In the genomic region with DNA sequence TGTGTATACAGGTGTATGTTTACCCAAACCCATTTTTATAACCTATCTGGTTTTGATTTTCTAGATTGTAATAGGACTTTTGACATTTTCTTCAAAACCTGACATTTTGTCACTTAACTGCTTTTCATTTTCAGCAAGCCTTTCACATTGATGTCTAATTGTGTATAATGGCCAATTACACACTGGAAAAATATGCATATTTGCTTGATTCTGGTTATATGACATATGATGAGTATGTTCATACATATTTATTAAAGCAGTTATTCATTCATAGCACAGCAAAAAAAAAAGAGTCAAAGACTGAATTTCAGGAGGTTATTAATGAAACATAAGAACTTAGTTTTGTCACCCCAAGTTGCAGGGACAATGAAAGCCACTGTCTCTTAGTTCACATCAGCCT, we compare ENCODE assay signal across 20 cellular contexts.
"Had no signal": no experiment of that assay in that cellular context is flagged by ENCODE, and none has a peak within 500 bp of the region (broad histone marks: within the 10 kb centered on the region; RNA-seq: fewer than 3 reads in every experiment).

No MANE protein-coding gene starts in this region.

- DNase-seq: activated CD4-positive, alpha-beta T cell treated with anti-CD3 and anti-CD28 coated beads, Interleukin-2, amount 10 ng/mL, durations not matched to agents 24 days and 14 days; activated CD4-positive, alpha-beta T cell treated with anti-CD3 and anti-CD28 coated beads, Interleukin-2, amount 50 U/mL, for 4 hours; activated CD8-positive, alpha-beta T cell treated with anti-CD3 and anti-CD28 coated beads for 36 hours; activated gamma-delta T cell; activated naive CD4-positive, alpha-beta T cell treated with Interleukin-2 at 50 U/mL for 16 hours; activated naive CD8-positive, alpha-beta T cell treated with anti-CD3 and anti-CD28 coated beads, Interleukin-2, amount 10 ng/mL, durations not matched to agents 7 days and 5 days; activated T-cell treated with anti-CD3 and anti-CD28 coated beads, Interleukin-2, amount 50 U/mL, for 1 hour; amygdala; central memory CD4-positive, alpha-beta T cell; NCI-H1048; NCI-H1105 treated with DMSO at 0.1 percent for 48 hours; NCI-H1436; NCI-H1694 treated with DMSO at 0.1 percent for 48 hours; NCI-H2029; NCI-H345; NCI-H524 treated with DMSO at 0.1 percent for 48 hours; PC-9; SHP77 treated with DMSO at 0.1 percent for 48 hours; SK-N-SH had no signal

- ATAC-seq: activated CD8-positive, alpha-beta T cell treated with anti-CD3 and anti-CD28 coated beads for 36 hours had no signal

- H3K4me3 ChIP-seq: PC-9, SJSA1 had no signal
